ENCODE assay signal across 1 cellular context in the genomic region with DNA sequence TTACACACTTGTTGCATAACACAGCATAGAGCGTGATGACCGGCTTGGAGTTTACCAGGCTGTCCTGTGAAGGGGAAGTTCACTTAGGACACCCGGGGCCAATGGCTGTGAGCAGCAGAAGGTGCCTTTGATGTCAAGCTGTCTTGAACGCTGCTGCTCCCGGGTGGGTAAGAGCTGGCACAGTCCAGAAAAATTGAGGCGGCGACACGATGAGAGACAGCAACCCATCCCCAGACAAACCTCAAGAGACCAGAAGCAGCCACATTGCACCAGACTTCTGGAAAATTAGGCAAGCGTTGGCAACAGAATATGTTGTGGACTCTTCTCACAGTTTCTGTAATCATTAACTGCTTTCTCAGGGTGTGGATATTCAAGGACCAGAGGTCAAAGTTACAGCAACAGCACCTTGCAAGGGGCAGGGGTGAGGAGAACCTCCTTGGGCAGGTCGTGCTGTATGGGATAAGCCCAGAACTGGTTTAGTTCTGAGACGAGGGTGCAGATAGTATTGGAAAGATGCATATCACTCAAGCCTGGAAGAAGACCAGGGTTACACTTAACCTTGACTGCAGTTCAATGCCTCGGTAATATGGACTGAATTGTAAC.
A peak's percentile ranks its signal among the peaks of the same experiment; 100 is the strongest.
TF ChIP-seq lines count a peak whose summit lies in the region.

No MANE protein-coding gene starts in this region.

TF ChIP-seq in K562, 482 proteins besides CTCF, POLR2A, EP300 and RAD21:
- no peak for TF ChIP-seq HCFC1 (IDR thresholded peaks at IDR 0.05; ENCODE audit: low read depth, low read length)
- TF ChIP-seq TRIM28 (IDR thresholded peaks at IDR 0.05), result 0 out of 2 replicates have a peak, but pooled peaks have one; percentile 61
- TF ChIP-seq KLF10 (CRISPR knock-in tag; IDR thresholded peaks at IDR 0.05), result no peak
- no peak for TF ChIP-seq C11orf30 (IDR thresholded peaks at IDR 0.05; ENCODE audit: low read depth)
- TF ChIP-seq, protein P1, sequence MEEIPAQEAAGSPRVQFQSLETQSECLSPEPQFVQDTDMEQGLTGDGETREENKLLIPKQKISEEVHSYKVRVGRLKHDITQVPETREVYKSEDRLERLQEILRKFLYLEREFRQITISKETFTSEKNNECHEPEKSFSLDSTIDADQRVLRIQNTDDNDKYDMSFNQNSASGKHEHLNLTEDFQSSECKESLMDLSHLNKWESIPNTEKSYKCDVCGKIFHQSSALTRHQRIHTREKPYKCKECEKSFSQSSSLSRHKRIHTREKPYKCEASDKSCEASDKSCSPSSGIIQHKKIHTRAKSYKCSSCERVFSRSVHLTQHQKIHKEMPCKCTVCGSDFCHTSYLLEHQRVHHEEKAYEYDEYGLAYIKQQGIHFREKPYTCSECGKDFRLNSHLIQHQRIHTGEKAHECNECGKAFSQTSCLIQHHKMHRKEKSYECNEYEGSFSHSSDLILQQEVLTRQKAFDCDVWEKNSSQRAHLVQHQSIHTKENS (CRISPR knock-in tag; IDR thresholded peaks at IDR 0.05), result no peak
- peak; percentile 92 for TF ChIP-seq ZNF184 (CRISPR knock-in tag; IDR thresholded peaks at IDR 0.05)
- no peak for TF ChIP-seq ERF (CRISPR knock-in tag; IDR thresholded peaks at IDR 0.05)
- TF ChIP-seq ETV6 (IDR thresholded peaks at IDR 0.05; ENCODE audit: borderline replicate concordance in 1 of 2, low read depth in 2 of 2, low read length in 1 of 2), result no peak
- TF ChIP-seq ETV6 (CRISPR knock-in tag; IDR thresholded peaks at IDR 0.05; ENCODE audit: borderline replicate concordance), result no peak
- TF ChIP-seq ZKSCAN1 (IDR thresholded peaks at IDR 0.05; ENCODE audit: low read depth, low read length), result no peak
- TF ChIP-seq SMARCC2 (IDR thresholded peaks at IDR 0.05; ENCODE audit: low read depth), result no peak
- TF ChIP-seq ZNF695 (CRISPR knock-in tag; IDR thresholded peaks at IDR 0.05), result no peak
- TF ChIP-seq ZFP1 (CRISPR knock-in tag; IDR thresholded peaks at IDR 0.05), result no peak
- TF ChIP-seq, protein P2, sequence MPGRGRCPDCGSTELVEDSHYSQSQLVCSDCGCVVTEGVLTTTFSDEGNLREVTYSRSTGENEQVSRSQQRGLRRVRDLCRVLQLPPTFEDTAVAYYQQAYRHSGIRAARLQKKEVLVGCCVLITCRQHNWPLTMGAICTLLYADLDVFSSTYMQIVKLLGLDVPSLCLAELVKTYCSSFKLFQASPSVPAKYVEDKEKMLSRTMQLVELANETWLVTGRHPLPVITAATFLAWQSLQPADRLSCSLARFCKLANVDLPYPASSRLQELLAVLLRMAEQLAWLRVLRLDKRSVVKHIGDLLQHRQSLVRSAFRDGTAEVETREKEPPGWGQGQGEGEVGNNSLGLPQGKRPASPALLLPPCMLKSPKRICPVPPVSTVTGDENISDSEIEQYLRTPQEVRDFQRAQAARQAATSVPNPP (IDR thresholded peaks at IDR 0.05; ENCODE audit: borderline replicate concordance, insufficient read depth, insufficient read length), result no peak
- TF ChIP-seq RBBP5 (IDR thresholded peaks at IDR 0.05; ENCODE audit: borderline replicate concordance, insufficient read depth, low read length, poor library complexity, severe bottlenecking), result no peak
- TF ChIP-seq PHF20 (IDR thresholded peaks at IDR 0.05; ENCODE audit: partially characterized antibody), result no peak
- TF ChIP-seq FOXK1 (CRISPR knock-in tag; IDR thresholded peaks at IDR 0.05; ENCODE audit: borderline replicate concordance), result no peak
- TF ChIP-seq, protein P3, sequence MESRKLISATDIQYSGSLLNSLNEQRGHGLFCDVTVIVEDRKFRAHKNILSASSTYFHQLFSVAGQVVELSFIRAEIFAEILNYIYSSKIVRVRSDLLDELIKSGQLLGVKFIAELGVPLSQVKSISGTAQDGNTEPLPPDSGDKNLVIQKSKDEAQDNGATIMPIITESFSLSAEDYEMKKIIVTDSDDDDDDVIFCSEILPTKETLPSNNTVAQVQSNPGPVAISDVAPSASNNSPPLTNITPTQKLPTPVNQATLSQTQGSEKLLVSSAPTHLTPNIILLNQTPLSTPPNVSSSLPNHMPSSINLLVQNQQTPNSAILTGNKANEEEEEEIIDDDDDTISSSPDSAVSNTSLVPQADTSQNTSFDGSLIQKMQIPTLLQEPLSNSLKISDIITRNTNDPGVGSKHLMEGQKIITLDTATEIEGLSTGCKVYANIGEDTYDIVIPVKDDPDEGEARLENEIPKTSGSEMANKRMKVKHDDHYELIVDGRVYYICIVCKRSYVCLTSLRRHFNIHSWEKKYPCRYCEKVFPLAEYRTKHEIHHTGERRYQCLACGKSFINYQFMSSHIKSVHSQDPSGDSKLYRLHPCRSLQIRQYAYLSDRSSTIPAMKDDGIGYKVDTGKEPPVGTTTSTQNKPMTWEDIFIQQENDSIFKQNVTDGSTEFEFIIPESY (CRISPR knock-in tag; IDR thresholded peaks at IDR 0.05), result no peak
- TF ChIP-seq, protein P4, sequence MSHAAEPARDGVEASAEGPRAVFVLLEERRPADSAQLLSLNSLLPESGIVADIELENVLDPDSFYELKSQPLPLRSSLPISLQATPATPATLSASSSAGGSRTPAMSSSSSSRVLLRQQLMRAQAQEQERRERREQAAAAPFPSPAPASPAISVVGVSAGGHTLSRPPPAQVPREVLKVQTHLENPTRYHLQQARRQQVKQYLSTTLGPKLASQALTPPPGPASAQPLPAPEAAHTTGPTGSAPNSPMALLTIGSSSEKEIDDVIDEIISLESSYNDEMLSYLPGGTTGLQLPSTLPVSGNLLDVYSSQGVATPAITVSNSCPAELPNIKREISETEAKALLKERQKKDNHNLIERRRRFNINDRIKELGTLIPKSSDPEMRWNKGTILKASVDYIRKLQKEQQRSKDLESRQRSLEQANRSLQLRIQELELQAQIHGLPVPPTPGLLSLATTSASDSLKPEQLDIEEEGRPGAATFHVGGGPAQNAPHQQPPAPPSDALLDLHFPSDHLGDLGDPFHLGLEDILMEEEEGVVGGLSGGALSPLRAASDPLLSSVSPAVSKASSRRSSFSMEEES (CRISPR knock-in tag; IDR thresholded peaks at IDR 0.05), result no peak
- TF ChIP-seq SMC3 (conservative IDR thresholded peaks at IDR 0.05; ENCODE audit: insufficient read depth, low read depth, low read length), result no peak
- TF ChIP-seq DDX20 (tag; IDR thresholded peaks at IDR 0.05; ENCODE audit: low read depth), result no peak
- TF ChIP-seq, protein P5, sequence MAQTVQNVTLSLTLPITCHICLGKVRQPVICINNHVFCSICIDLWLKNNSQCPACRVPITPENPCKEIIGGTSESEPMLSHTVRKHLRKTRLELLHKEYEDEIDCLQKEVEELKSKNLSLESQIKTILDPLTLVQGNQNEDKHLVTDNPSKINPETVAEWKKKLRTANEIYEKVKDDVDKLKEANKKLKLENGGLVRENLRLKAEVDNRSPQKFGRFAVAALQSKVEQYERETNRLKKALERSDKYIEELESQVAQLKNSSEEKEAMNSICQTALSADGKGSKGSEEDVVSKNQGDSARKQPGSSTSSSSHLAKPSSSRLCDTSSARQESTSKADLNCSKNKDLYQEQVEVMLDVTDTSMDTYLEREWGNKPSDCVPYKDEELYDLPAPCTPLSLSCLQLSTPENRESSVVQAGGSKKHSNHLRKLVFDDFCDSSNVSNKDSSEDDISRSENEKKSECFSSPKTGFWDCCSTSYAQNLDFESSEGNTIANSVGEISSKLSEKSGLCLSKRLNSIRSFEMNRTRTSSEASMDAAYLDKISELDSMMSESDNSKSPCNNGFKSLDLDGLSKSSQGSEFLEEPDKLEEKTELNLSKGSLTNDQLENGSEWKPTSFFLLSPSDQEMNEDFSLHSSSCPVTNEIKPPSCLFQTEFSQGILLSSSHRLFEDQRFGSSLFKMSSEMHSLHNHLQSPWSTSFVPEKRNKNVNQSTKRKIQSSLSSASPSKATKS (CRISPR knock-in tag; IDR thresholded peaks at IDR 0.05), result no peak
- TF ChIP-seq HDAC3 (IDR thresholded peaks at IDR 0.05; ENCODE audit: borderline replicate concordance, partially characterized antibody), result no peak
- no peak for TF ChIP-seq CC2D1A (IDR thresholded peaks at IDR 0.05)
- no peak for TF ChIP-seq ELF1 (tag; IDR thresholded peaks at IDR 0.05)
- peak; percentile 40 for TF ChIP-seq RBM25 (IDR thresholded peaks at IDR 0.05; ENCODE audit: low read depth, low read length, severe bottlenecking)
